ENCODE assay signal across 2 cellular contexts in the genomic region with DNA sequence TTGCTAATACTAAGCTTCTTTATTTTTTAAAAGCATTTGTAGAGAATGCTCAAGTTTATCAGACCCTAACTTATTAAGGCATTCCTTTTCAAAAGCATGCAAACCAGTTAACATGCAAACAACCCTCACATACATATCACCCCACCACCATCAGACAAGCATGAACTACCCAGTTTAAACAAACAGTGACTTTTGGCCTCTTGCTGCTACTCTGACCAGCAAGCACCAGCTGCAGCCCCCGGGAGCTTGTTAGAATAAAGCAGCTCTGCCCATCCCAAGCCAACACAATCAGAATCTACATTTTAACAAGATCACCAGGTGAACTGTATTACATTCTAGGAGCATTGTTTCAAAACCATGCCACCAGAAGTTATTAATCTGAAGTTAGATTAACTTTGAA.
A peak's percentile ranks its signal among the peaks of the same experiment; 100 is the strongest.
TF ChIP-seq lines count a peak whose summit lies in the region.

No MANE protein-coding gene starts in this region.

TF ChIP-seq in K562, 482 proteins besides CTCF, POLR2A, EP300 and RAD21 (continued from another document):
- TF ChIP-seq, protein P1, sequence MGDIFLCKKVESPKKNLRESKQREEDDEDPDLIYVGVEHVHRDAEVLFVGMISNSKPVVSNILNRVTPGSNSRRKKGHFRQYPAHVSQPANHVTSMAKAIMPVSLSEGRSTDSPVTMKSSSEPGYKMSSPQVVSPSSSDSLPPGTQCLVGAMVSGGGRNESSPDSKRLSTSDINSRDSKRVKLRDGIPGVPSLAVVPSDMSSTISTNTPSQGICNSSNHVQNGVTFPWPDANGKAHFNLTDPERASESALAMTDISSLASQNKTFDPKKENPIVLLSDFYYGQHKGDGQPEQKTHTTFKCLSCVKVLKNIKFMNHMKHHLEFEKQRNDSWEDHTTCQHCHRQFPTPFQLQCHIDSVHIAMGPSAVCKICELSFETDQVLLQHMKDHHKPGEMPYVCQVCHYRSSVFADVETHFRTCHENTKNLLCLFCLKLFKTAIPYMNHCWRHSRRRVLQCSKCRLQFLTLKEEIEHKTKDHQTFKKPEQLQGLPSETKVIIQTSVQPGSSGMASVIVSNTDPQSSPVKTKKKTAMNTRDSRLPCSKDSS (IDR thresholded peaks at IDR 0.05; ENCODE audit: low read depth, partially characterized antibody): no peak
- TF ChIP-seq, protein P2, sequence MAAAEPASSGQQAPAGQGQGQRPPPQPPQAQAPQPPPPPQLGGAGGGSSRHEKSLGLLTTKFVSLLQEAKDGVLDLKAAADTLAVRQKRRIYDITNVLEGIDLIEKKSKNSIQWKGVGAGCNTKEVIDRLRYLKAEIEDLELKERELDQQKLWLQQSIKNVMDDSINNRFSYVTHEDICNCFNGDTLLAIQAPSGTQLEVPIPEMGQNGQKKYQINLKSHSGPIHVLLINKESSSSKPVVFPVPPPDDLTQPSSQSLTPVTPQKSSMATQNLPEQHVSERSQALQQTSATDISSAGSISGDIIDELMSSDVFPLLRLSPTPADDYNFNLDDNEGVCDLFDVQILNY (CRISPR knock-in tag; IDR thresholded peaks at IDR 0.05): no peak
- TF ChIP-seq AFF1 (IDR thresholded peaks at IDR 0.05; ENCODE audit: low read depth in 1 of 2, partially characterized antibody in 2 of 2): no peak

TF ChIP-seq in HepG2, 621 proteins besides CTCF, POLR2A, EP300 and RAD21 (continued from another document and continues in another):
- TF ChIP-seq, protein P3, sequence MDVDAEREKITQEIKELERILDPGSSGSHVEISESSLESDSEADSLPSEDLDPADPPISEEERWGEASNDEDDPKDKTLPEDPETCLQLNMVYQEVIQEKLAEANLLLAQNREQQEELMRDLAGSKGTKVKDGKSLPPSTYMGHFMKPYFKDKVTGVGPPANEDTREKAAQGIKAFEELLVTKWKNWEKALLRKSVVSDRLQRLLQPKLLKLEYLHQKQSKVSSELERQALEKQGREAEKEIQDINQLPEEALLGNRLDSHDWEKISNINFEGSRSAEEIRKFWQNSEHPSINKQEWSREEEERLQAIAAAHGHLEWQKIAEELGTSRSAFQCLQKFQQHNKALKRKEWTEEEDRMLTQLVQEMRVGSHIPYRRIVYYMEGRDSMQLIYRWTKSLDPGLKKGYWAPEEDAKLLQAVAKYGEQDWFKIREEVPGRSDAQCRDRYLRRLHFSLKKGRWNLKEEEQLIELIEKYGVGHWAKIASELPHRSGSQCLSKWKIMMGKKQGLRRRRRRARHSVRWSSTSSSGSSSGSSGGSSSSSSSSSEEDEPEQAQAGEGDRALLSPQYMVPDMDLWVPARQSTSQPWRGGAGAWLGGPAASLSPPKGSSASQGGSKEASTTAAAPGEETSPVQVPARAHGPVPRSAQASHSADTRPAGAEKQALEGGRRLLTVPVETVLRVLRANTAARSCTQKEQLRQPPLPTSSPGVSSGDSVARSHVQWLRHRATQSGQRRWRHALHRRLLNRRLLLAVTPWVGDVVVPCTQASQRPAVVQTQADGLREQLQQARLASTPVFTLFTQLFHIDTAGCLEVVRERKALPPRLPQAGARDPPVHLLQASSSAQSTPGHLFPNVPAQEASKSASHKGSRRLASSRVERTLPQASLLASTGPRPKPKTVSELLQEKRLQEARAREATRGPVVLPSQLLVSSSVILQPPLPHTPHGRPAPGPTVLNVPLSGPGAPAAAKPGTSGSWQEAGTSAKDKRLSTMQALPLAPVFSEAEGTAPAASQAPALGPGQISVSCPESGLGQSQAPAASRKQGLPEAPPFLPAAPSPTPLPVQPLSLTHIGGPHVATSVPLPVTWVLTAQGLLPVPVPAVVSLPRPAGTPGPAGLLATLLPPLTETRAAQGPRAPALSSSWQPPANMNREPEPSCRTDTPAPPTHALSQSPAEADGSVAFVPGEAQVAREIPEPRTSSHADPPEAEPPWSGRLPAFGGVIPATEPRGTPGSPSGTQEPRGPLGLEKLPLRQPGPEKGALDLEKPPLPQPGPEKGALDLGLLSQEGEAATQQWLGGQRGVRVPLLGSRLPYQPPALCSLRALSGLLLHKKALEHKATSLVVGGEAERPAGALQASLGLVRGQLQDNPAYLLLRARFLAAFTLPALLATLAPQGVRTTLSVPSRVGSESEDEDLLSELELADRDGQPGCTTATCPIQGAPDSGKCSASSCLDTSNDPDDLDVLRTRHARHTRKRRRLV (CRISPR knock-in tag; IDR thresholded peaks at IDR 0.05): peak; percentile 34; the same call in 1 of the 2 replicates
- peak; percentile 43; the same call in 1 of the 2 replicates for TF ChIP-seq ZMYM3 (CRISPR knock-in tag; IDR thresholded peaks at IDR 0.05)
- no peak for TF ChIP-seq NR2C2 (CRISPR knock-in tag; IDR thresholded peaks at IDR 0.05; ENCODE audit: borderline replicate concordance)
- no peak for TF ChIP-seq ZNF431 (CRISPR knock-in tag; IDR thresholded peaks at IDR 0.05; ENCODE audit: borderline replicate concordance, low read depth)
- TF ChIP-seq SALL1 (CRISPR knock-in tag; IDR thresholded peaks at IDR 0.05): peak; percentile 73
- no peak for TF ChIP-seq MTF2 (CRISPR knock-in tag; IDR thresholded peaks at IDR 0.05; ENCODE audit: borderline replicate concordance)
- no peak for TF ChIP-seq ZNF367 (CRISPR knock-in tag; IDR thresholded peaks at IDR 0.05; ENCODE audit: borderline replicate concordance)
- peak; percentile 50; the same call in 1 of the 2 replicates for TF ChIP-seq NR2F6 (IDR thresholded peaks at IDR 0.05)
- TF ChIP-seq NR2F6 (CRISPR knock-in tag; IDR thresholded peaks at IDR 0.05): peak; percentile 68
- no peak for TF ChIP-seq NKX3-1 (CRISPR knock-in tag; IDR thresholded peaks at IDR 0.05)
- no peak for TF ChIP-seq ZFP36 (IDR thresholded peaks at IDR 0.05; ENCODE audit: borderline replicate concordance, low read depth, low read length, partially characterized antibody)
- peak; percentile 35; the same call in 1 of the 2 replicates for TF ChIP-seq NR2F2 (IDR thresholded peaks at IDR 0.05; ENCODE audit: borderline replicate concordance, low read depth)
- no peak for TF ChIP-seq SIN3A (IDR thresholded peaks at IDR 0.05; ENCODE audit: borderline replicate concordance, low read depth, low read length)
- peak; percentile 56; the same call in 1 of the 2 replicates for TF ChIP-seq SAP130 (CRISPR knock-in tag; IDR thresholded peaks at IDR 0.05; ENCODE audit: low read depth)
- TF ChIP-seq ZBTB7B (CRISPR knock-in tag; IDR thresholded peaks at IDR 0.05): peak; percentile 57; the same call in 1 of the 2 replicates
- no peak for TF ChIP-seq SOX13 (IDR thresholded peaks at IDR 0.05)
- TF ChIP-seq SOX13 (CRISPR knock-in tag; conservative IDR thresholded peaks at IDR 0.05 in 1 of 2, IDR thresholded peaks at IDR 0.05 in 1 of 2): peak in 1 of 2 experiments; percentile 41; a peak in 1 of 4 replicates
- TF ChIP-seq PAF1 (CRISPR knock-in tag; IDR thresholded peaks at IDR 0.05): no peak
- peak; percentile 44; the same call in 1 of the 2 replicates for TF ChIP-seq HNF4A (CRISPR knock-in tag; IDR thresholded peaks at IDR 0.05)
- peak; percentile 46; the same call in 1 of the 2 replicates for TF ChIP-seq ZNF292 (CRISPR knock-in tag; IDR thresholded peaks at IDR 0.05; ENCODE audit: borderline replicate concordance, low read depth)
- TF ChIP-seq SRSF4 (IDR thresholded peaks at IDR 0.05; ENCODE audit: low read depth, low read length, poor library complexity, severe bottlenecking): no peak
- TF ChIP-seq MAX (IDR thresholded peaks at IDR 0.05): 0 out of 2 replicates have a peak, but pooled peaks have one; percentile 17
- TF ChIP-seq, protein P4, sequence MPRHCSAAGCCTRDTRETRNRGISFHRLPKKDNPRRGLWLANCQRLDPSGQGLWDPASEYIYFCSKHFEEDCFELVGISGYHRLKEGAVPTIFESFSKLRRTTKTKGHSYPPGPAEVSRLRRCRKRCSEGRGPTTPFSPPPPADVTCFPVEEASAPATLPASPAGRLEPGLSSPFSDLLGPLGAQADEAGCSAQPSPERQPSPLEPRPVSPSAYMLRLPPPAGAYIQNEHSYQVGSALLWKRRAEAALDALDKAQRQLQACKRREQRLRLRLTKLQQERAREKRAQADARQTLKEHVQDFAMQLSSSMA (CRISPR knock-in tag; IDR thresholded peaks at IDR 0.05): no peak
- no peak for TF ChIP-seq CSRNP2 (CRISPR knock-in tag; conservative IDR thresholded peaks at IDR 0.05; ENCODE audit: low read depth)
- peak; percentile 54 for TF ChIP-seq KAT8 (CRISPR knock-in tag; IDR thresholded peaks at IDR 0.05)
- TF ChIP-seq, protein P5, sequence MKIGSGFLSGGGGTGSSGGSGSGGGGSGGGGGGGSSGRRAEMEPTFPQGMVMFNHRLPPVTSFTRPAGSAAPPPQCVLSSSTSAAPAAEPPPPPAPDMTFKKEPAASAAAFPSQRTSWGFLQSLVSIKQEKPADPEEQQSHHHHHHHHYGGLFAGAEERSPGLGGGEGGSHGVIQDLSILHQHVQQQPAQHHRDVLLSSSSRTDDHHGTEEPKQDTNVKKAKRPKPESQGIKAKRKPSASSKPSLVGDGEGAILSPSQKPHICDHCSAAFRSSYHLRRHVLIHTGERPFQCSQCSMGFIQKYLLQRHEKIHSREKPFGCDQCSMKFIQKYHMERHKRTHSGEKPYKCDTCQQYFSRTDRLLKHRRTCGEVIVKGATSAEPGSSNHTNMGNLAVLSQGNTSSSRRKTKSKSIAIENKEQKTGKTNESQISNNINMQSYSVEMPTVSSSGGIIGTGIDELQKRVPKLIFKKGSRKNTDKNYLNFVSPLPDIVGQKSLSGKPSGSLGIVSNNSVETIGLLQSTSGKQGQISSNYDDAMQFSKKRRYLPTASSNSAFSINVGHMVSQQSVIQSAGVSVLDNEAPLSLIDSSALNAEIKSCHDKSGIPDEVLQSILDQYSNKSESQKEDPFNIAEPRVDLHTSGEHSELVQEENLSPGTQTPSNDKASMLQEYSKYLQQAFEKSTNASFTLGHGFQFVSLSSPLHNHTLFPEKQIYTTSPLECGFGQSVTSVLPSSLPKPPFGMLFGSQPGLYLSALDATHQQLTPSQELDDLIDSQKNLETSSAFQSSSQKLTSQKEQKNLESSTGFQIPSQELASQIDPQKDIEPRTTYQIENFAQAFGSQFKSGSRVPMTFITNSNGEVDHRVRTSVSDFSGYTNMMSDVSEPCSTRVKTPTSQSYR (CRISPR knock-in tag; IDR thresholded peaks at IDR 0.05; ENCODE audit: borderline replicate concordance): no peak
- TF ChIP-seq, protein P6, sequence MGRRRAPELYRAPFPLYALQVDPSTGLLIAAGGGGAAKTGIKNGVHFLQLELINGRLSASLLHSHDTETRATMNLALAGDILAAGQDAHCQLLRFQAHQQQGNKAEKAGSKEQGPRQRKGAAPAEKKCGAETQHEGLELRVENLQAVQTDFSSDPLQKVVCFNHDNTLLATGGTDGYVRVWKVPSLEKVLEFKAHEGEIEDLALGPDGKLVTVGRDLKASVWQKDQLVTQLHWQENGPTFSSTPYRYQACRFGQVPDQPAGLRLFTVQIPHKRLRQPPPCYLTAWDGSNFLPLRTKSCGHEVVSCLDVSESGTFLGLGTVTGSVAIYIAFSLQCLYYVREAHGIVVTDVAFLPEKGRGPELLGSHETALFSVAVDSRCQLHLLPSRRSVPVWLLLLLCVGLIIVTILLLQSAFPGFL (CRISPR knock-in tag; IDR thresholded peaks at IDR 0.05): no peak
- TF ChIP-seq RBFOX2 (IDR thresholded peaks at IDR 0.05; ENCODE audit: low read depth, low read length): no peak
- TF ChIP-seq RXRB (CRISPR knock-in tag; IDR thresholded peaks at IDR 0.05; ENCODE audit: borderline replicate concordance): peak; percentile 30; the same call in 1 of the 2 replicates
- no peak for TF ChIP-seq TGIF2 (CRISPR knock-in tag; IDR thresholded peaks at IDR 0.05)
- no peak for TF ChIP-seq MAF1 (CRISPR knock-in tag; IDR thresholded peaks at IDR 0.05; ENCODE audit: borderline replicate concordance)
- TF ChIP-seq ZNF543 (CRISPR knock-in tag; IDR thresholded peaks at IDR 0.05): no peak
- TF ChIP-seq ZSCAN22 (CRISPR knock-in tag; IDR thresholded peaks at IDR 0.05): peak; percentile 100
- no peak for TF ChIP-seq ZNF724P (CRISPR knock-in tag; IDR thresholded peaks at IDR 0.05; ENCODE audit: borderline replicate concordance)
- no peak for TF ChIP-seq ZFY (CRISPR knock-in tag; IDR thresholded peaks at IDR 0.05)
- no peak for TF ChIP-seq GMEB2 (CRISPR knock-in tag; IDR thresholded peaks at IDR 0.05; ENCODE audit: low read depth)
- no peak for TF ChIP-seq ZNF879 (CRISPR knock-in tag; IDR thresholded peaks at IDR 0.05)
- TF ChIP-seq NFE2 (CRISPR knock-in tag; IDR thresholded peaks at IDR 0.05): no peak
- TF ChIP-seq LCORL (IDR thresholded peaks at IDR 0.05): no peak
- 0 out of 2 replicates have a peak, but pooled peaks have one; percentile 33 for TF ChIP-seq LCORL (CRISPR knock-in tag; IDR thresholded peaks at IDR 0.05)
- TF ChIP-seq, protein P7, sequence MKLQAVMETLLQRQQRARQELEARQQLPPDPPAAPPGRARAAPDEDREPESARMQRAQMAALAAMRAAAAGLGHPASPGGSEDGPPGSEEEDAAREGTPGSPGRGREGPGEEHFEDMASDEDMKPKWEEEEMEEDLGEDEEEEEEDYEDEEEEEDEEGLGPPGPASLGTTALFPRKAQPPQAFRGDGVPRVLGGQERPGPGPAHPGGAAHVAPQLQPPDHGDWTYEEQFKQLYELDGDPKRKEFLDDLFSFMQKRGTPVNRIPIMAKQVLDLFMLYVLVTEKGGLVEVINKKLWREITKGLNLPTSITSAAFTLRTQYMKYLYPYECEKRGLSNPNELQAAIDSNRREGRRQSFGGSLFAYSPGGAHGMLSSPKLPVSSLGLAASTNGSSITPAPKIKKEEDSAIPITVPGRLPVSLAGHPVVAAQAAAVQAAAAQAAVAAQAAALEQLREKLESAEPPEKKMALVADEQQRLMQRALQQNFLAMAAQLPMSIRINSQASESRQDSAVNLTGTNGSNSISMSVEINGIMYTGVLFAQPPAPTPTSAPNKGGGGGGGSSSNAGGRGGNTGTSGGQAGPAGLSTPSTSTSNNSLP (IDR thresholded peaks at IDR 0.05; ENCODE audit: low read depth, low read length): peak; percentile 18; the same call in 1 of the 2 replicates
